ENCODE assay signal across 26 cellular contexts in genomic region chr6:13914346-13914745, GRCh38. TPM values are rescaled to one million over a fixed set of nuclear protein-coding genes. Genes with fewer than 3 reads are reported as not detected.
DNase-seq lines count a peak whose midpoint lies in the region; ATAC-seq, FAIRE-seq and TF ChIP-seq lines count a peak whose summit lies in the region.
"Had no signal": no experiment of that assay in that cellular context is flagged by ENCODE, and none has a peak within 500 bp of the region (broad histone marks: within the 10 kb centered on the region; RNA-seq: fewer than 3 reads in every experiment).

No MANE protein-coding gene starts in this region.

- H3K4me3 Mint-ChIP-seq in astrocyte (ENCODE audit: unreplicated experiment), result no peak overlapping the region
- H3K4me3 Mint-ChIP-seq: activated CD4-positive, alpha-beta T cell treated with anti-CD3 and anti-CD28 coated beads, Interleukin-2, amount 10 ng/mL, durations not matched to agents 24 days and 14 days; activated naive CD8-positive, alpha-beta T cell treated with anti-CD3 and anti-CD28 coated beads, Interleukin-2, amount 50 U/mL, for 24 hours; dendritic cell treated with granulocyte-macrophage colony-stimulating factor and Interleukin-4, amounts not matched to agents 40 ng/mL and 50 ng/mL, for 4 days; H9; naive thymus-derived CD4-positive, alpha-beta T cell; stimulated activated naive B cell treated with anti-CD40 and anti-IgM and Interleukin-4, amounts not matched to agents 10 μg/mL and 1 μg/mL and 100 μg/mL, for 72 hours had no signal

- H3K36me3 ChIP-seq in A673 (ENCODE audit: insufficient read depth, low read length, poor library complexity, severe bottlenecking) (no peaks in the 10 kb centered on the region), astrocyte (ENCODE audit: insufficient read depth, low read length) (no peaks in the 10 kb centered on the region), iPS-20b (ENCODE audit: insufficient read depth, low read depth, low read length) (no peaks in the 10 kb centered on the region), sigmoid colon (no peaks in the 10 kb centered on the region)
- H3K36me3 ChIP-seq: cardiac muscle cell, ovary had no signal

- intact Hi-C loops in A673 (cut with micrococcal nuclease; ENCODE audit: unreplicated experiment) (no loop called here), sigmoid colon (cut with DNase I) (no loop called here)

- no peaks in the 10 kb centered on the region for H3K9me3 Mint-ChIP-seq in astrocyte (ENCODE audit: unreplicated experiment)
- H3K9me3 Mint-ChIP-seq: activated CD4-positive, alpha-beta T cell treated with anti-CD3 and anti-CD28 coated beads, Interleukin-2, amount 10 ng/mL, durations not matched to agents 24 days and 14 days; activated naive CD8-positive, alpha-beta T cell treated with anti-CD3 and anti-CD28 coated beads, Interleukin-2, amount 50 U/mL, for 24 hours; dendritic cell treated with granulocyte-macrophage colony-stimulating factor and Interleukin-4, amounts not matched to agents 40 ng/mL and 50 ng/mL, for 4 days; H9; stimulated activated naive B cell treated with anti-CD40 and anti-IgM and Interleukin-4, amounts not matched to agents 10 μg/mL and 1 μg/mL and 100 μg/mL, for 72 hours had no signal

- TF ChIP-seq EP300 in sigmoid colon (IDR thresholded peaks at IDR 0.05), result no peak

- ATAC-seq in GM21447 (IDR thresholded peaks at IDR 0.05; ENCODE audit: unreplicated experiment) (no peak), GM21360 (IDR thresholded peaks at IDR 0.05; ENCODE audit: unreplicated experiment) (no peak)
- ATAC-seq: activated naive CD8-positive, alpha-beta T cell treated with anti-CD3 and anti-CD28 coated beads, Interleukin-2, amount 50 U/mL, for 24 hours; naive thymus-derived CD4-positive, alpha-beta T cell; stimulated activated naive B cell treated with anti-CD40 and anti-IgM and Interleukin-4, amounts not matched to agents 10 μg/mL and 1 μg/mL and 100 μg/mL, for 72 hours had no signal

- H3K27me3 ChIP-seq in A673 (replicated peaks; ENCODE audit: insufficient read depth, low read depth, low read length, poor library complexity) (no peaks in the 10 kb centered on the region), astrocyte (ENCODE audit: insufficient read depth, low read length) (peaks cover 3% of the 10 kb centered on the region), iPS-20b (ENCODE audit: insufficient read depth, low read length) (no peaks in the 10 kb centered on the region; the same call in 1 of the 2 replicates), sigmoid colon (no peaks in the 10 kb centered on the region)
- H3K27me3 ChIP-seq: cardiac muscle cell, ovary had no signal

- peak overlapping the region; percentile 28 for H3K27ac ChIP-seq in A673 (ENCODE audit: low read depth, low read length, poor library complexity, severe bottlenecking)
- H3K27ac ChIP-seq in astrocyte (ENCODE audit: low read depth, low read length), result no peak overlapping the region
- no peak overlapping the region for H3K27ac ChIP-seq in iPS-20b (ENCODE audit: low read length)
- no peak overlapping the region for H3K27ac ChIP-seq in sigmoid colon
- H3K27ac ChIP-seq: C4-2B, cardiac muscle cell, KMS-11, ovary had no signal

- H3K27ac Mint-ChIP-seq in astrocyte (ENCODE audit: unreplicated experiment), result no peak overlapping the region
- H3K27ac Mint-ChIP-seq: activated CD4-positive, alpha-beta T cell treated with anti-CD3 and anti-CD28 coated beads, Interleukin-2, amount 10 ng/mL, durations not matched to agents 24 days and 14 days; activated naive CD8-positive, alpha-beta T cell treated with anti-CD3 and anti-CD28 coated beads, Interleukin-2, amount 50 U/mL, for 24 hours; dendritic cell treated with granulocyte-macrophage colony-stimulating factor and Interleukin-4, amounts not matched to agents 40 ng/mL and 50 ng/mL, for 4 days; H9; naive thymus-derived CD4-positive, alpha-beta T cell; stimulated activated naive B cell treated with anti-CD40 and anti-IgM and Interleukin-4, amounts not matched to agents 10 μg/mL and 1 μg/mL and 100 μg/mL, for 72 hours had no signal

- TF ChIP-seq POLR2A in sigmoid colon (IDR thresholded peaks at IDR 0.05), result no peak

- H3K9me3 ChIP-seq in A673 (ENCODE audit: low read depth, low read length, poor library complexity, severe bottlenecking), result no peaks in the 10 kb centered on the region
- H3K9me3 ChIP-seq in astrocyte (ENCODE audit: insufficient read depth, low read depth, low read length), result no peaks in the 10 kb centered on the region
- no peaks in the 10 kb centered on the region for H3K9me3 ChIP-seq in iPS-20b (ENCODE audit: insufficient read depth, low read depth, low read length)
- H3K9me3 ChIP-seq in sigmoid colon, result no peaks in the 10 kb centered on the region
- H3K9me3 ChIP-seq: ovary had no signal

- no peak overlapping the region for H2AFZ ChIP-seq in astrocyte (ENCODE audit: low read depth, low read length)

- DNase-seq in A673 (ENCODE audit: low spot score), result no peak
- DNase-seq in HT1080 (ENCODE audit: low read depth), result peak; percentile 53
- DNase-seq in astrocyte (ENCODE audit: low read depth), result peak; percentile 54
- no peak for DNase-seq in sigmoid colon
- DNase-seq in GM20000 (ENCODE audit: low spot score), result no peak
- DNase-seq: ACHN; activated naive CD8-positive, alpha-beta T cell treated with anti-CD3 and anti-CD28 coated beads, Interleukin-2, amount 50 U/mL, for 24 hours; H9; islet precursor cell; naive thymus-derived CD4-positive, alpha-beta T cell; NCI-H1048; OCI-M1; ovary; SIG-M5; stimulated activated CD4-positive, alpha-beta T cell treated with anti-CD3 and anti-CD28 coated beads, Interleukin-1b, Interleukin-23, amount 100 ng/mL, for 48 hours; stimulated activated naive B cell treated with anti-CD40 and anti-IgM and Interleukin-4, amounts not matched to agents 10 μg/mL and 1 μg/mL and 100 μg/mL, for 72 hours; T-helper 1 cell had no signal

- H3K36me3 Mint-ChIP-seq in astrocyte (ENCODE audit: low read depth, unreplicated experiment), result no peaks in the 10 kb centered on the region
- H3K36me3 Mint-ChIP-seq: naive thymus-derived CD4-positive, alpha-beta T cell; stimulated activated naive B cell treated with anti-CD40 and anti-IgM and Interleukin-4, amounts not matched to agents 10 μg/mL and 1 μg/mL and 100 μg/mL, for 72 hours had no signal

- POLR2A ChIA-PET in A673 (lab: Charles Lee; ENCODE audit: low non-redundant PET), result interaction anchor here (0.7 kb wide), 1 partner anchor 741 kb away, joined by 3 read pairs; no protein-coding TSS in a partner anchor

- TF ChIP-seq CTCF in A673 (conservative IDR thresholded peaks at IDR 0.05; ENCODE audit: low read depth, low read length) (no peak), astrocyte (IDR thresholded peaks at IDR 0.05; ENCODE audit: insufficient read depth, low read depth, low read length) (no peak), sigmoid colon (IDR thresholded peaks at IDR 0.05) (no peak), GM20000 (IDR thresholded peaks at IDR 0.05; ENCODE audit: extremely low read depth, missing control alignments) (no peak)

- CTCF ChIA-PET in A673 (lab: Charles Lee), result interaction anchor here (2.2 kb wide), 2 partner anchors 132 to 152 kb away, joined by 10 to 11 read pairs; no protein-coding TSS in a partner anchor

- H3K9ac ChIP-seq in astrocyte (ENCODE audit: low read length), result no peak overlapping the region
- peak overlapping the region; percentile 28; the same call in 1 of the 2 replicates for H3K9ac ChIP-seq in iPS-20b (ENCODE audit: low read depth, low read length)
- H3K9ac ChIP-seq: KMS-11 had no signal

- 39 to 47% methylated on average over 2 of the region's 2 CpGs for WGBS in sigmoid colon, 2 donors

- FAIRE-seq in astrocyte (lab: Jason Lieb, UNC), result no peak
- FAIRE-seq: GM12892 had no signal

- peaks cover 30% of the 10 kb centered on the region for H3K4me1 Mint-ChIP-seq in astrocyte (ENCODE audit: low read depth, unreplicated experiment)
- H3K4me1 Mint-ChIP-seq: activated CD4-positive, alpha-beta T cell treated with anti-CD3 and anti-CD28 coated beads, Interleukin-2, amount 10 ng/mL, durations not matched to agents 24 days and 14 days; activated naive CD8-positive, alpha-beta T cell treated with anti-CD3 and anti-CD28 coated beads, Interleukin-2, amount 50 U/mL, for 24 hours had no signal

- no peaks in the 10 kb centered on the region for H3K27me3 Mint-ChIP-seq in astrocyte (ENCODE audit: low read depth, unreplicated experiment)

- H4K20me1 ChIP-seq in astrocyte (ENCODE audit: insufficient read depth, low read length), result no peaks in the 10 kb centered on the region

- no TSS peak for BruUV-seq in A673 (replicated peaks; lab: Mats Ljungman, UMichigan)

- no peaks in the 10 kb centered on the region for H3K79me2 ChIP-seq in astrocyte (ENCODE audit: insufficient read depth, low read length)

- peaks cover 20% of the 10 kb centered on the region for H3K4me1 ChIP-seq in A673 (ENCODE audit: insufficient read depth, low read length, poor library complexity, severe bottlenecking)
- H3K4me1 ChIP-seq in astrocyte (ENCODE audit: insufficient read depth, low read length), result peaks cover 9% of the 10 kb centered on the region
- H3K4me1 ChIP-seq in iPS-20b (ENCODE audit: insufficient read depth, low read length), result peaks cover 11% of the 10 kb centered on the region
- H3K4me1 ChIP-seq in sigmoid colon, result no peaks in the 10 kb centered on the region

- no peak overlapping the region for H3K4me2 ChIP-seq in astrocyte (ENCODE audit: low read length)
- H3K4me2 ChIP-seq: KMS-11 had no signal

- H3K4me3 ChIP-seq in A673 (ENCODE audit: low read depth, low read length, poor library complexity, severe bottlenecking) (no peak overlapping the region), astrocyte (ENCODE audit: insufficient read depth, low read depth, low read length) (no peak overlapping the region), iPS-20b (ENCODE audit: low read length) (no peak overlapping the region; the same call in 1 of the 2 replicates), sigmoid colon (no peak overlapping the region)
- H3K4me3 ChIP-seq: cardiac muscle cell, ovary had no signal

RNA-seq across cellular contexts. Expression of gene RNF182, which starts 10.4 kb away (rescaled TPM):
- 20.7 and 20.8 TPM in 2 replicates for total RNA-seq in A673 (2021)
- total RNA-seq in HT1080 (2014; rRNA removed; shearing (Covaris generic)), result 6.3 and 8.2 TPM in 2 replicates
- 10.1 and 15.4 TPM in 2 replicates for polyA plus RNA-seq in HT1080 (2015; cell fraction: cytosol; rRNA removed)
- 5.3 and 5.8 TPM in 2 replicates for polyA plus RNA-seq in HT1080 (2015; cell fraction: nucleus; rRNA removed)
- 5.4 and 8.3 TPM in 2 replicates for total RNA-seq in astrocyte
- total RNA-seq in sigmoid colon, result under 1 TPM; 0.16 to 0.71 (median 0.41) TPM
- polyA plus RNA-seq in sigmoid colon, result under 1 TPM in 1 of 3 donors, not detected in 2; 0.06 TPM
- total RNA-seq: activated CD4-positive, alpha-beta T cell treated with anti-CD3 and anti-CD28 coated beads, Interleukin-2, amount 10 ng/mL, durations not matched to agents 24 days and 14 days; naive thymus-derived CD4-positive, alpha-beta T cell had no signal
- polyA plus RNA-seq: naive thymus-derived CD4-positive, alpha-beta T cell had no signal

Comparison
In these comparisons a context has a peak if more than half of its experiments do, and no peak if none do; other contexts are left out.
1. DNase-seq: peak in HT1080 (single experiment) and astrocyte (single experiment); none in A673 (single experiment), sigmoid colon (single experiment) and GM20000 (single experiment).